ENCODE assay signal across 17 cellular contexts in genomic region chr20:33532753-33533459, GRCh38. TPM values are rescaled to one million over a fixed set of nuclear protein-coding genes. Genes with fewer than 3 reads are reported as not detected.
DNase-seq lines count a peak whose midpoint lies in the region; ATAC-seq and TF ChIP-seq lines count a peak whose summit lies in the region.
"Had no signal": no experiment of that assay in that cellular context is flagged by ENCODE, and none has a peak within 500 bp of the region (broad histone marks: within the 10 kb centered on the region; RNA-seq: fewer than 3 reads in every experiment).

No MANE protein-coding gene starts in this region.

- CTCF ChIA-PET in CD8-positive, alpha-beta memory T cell (lab: Charles Lee) = interaction anchor here (1.2 kb wide), 1 partner anchor 12 kb away, joined by 3 read pairs; no protein-coding TSS in a partner anchor

- H3K27me3 ChIP-seq in Karpas-422 (ENCODE audit: low read length) (no peaks in the 10 kb centered on the region), WERI-Rb-1 (ENCODE audit: insufficient read depth, low read depth, severe bottlenecking) (no peaks in the 10 kb centered on the region)
- no peaks in the 10 kb centered on the region for H3K27me3 ChIP-seq in CD8-positive, alpha-beta memory T cell (ENCODE audit: insufficient read depth, low read length, poor library complexity, severe bottlenecking)

- peaks cover 0 to 9% (median 6%) of the 10 kb centered on the region in 3 donors for H3K36me3 Mint-ChIP-seq in CD8-positive, alpha-beta memory T cell

- H3K9ac ChIP-seq in Karpas-422 (ENCODE audit: low read length) = no peak overlapping the region
- H3K9ac ChIP-seq: parathyroid adenoma had no signal

- peak overlapping the region; percentile 52 for H3K27ac ChIP-seq in Karpas-422 (ENCODE audit: low read length)
- H3K27ac ChIP-seq in WERI-Rb-1 = no peak overlapping the region
- no peak overlapping the region for H3K27ac ChIP-seq in CD8-positive, alpha-beta memory T cell (ENCODE audit: low read depth, low read length)
- H3K27ac ChIP-seq: parathyroid adenoma had no signal

- peaks cover 77% of the 10 kb centered on the region for H3K79me2 ChIP-seq in Karpas-422 (ENCODE audit: low read length)

- intact Hi-C loops in mucosa of descending colon (cut with DNase I, micrococcal nuclease) = no loop called here

- H3K9me3 Mint-ChIP-seq in CD8-positive, alpha-beta memory T cell = no peaks in the 10 kb centered on the region
- H3K9me3 Mint-ChIP-seq: activated CD4-positive, alpha-beta T cell treated with anti-CD3 and anti-CD28 coated beads, Interleukin-2, amount 10 ng/mL, durations not matched to agents 24 days and 14 days; stimulated activated naive CD8-positive, alpha-beta T cell treated with anti-CD3 and anti-CD28 coated beads, Interleukin-15, Interleukin-2, amounts not matched to agents 100 ng/mL and 50 ng/mL, for 24 hours had no signal

- H3K4me1 Mint-ChIP-seq in CD8-positive, alpha-beta memory T cell = peaks cover 25 to 45% (median 37%) of the 10 kb centered on the region in 3 donors

- peaks cover 14% of the 10 kb centered on the region; the same call in 1 of the 2 replicates for H3K36me3 ChIP-seq in Karpas-422 (ENCODE audit: insufficient read depth, low read length)
- H3K36me3 ChIP-seq in mucosa of descending colon (ENCODE audit: low read depth) = no peaks in the 10 kb centered on the region
- H3K36me3 ChIP-seq in WERI-Rb-1 = peaks cover 13% of the 10 kb centered on the region
- H3K36me3 ChIP-seq in CD8-positive, alpha-beta memory T cell (ENCODE audit: insufficient read depth, low read length) = no peaks in the 10 kb centered on the region

- H3K9me2 ChIP-seq in Karpas-422 (replicated peaks; ENCODE audit: insufficient read depth, low read length) = no peaks in the 10 kb centered on the region

- no peak overlapping the region for H3K4me2 ChIP-seq in Karpas-422 (ENCODE audit: low read depth, low read length, poor library complexity, severe bottlenecking)

- H3K4me3 Mint-ChIP-seq in CD8-positive, alpha-beta memory T cell = no peak overlapping the region
- H3K4me3 Mint-ChIP-seq: activated CD4-positive, alpha-beta T cell treated with anti-CD3 and anti-CD28 coated beads, Interleukin-2, amount 10 ng/mL, durations not matched to agents 24 days and 14 days; activated naive CD8-positive, alpha-beta T cell treated with anti-CD3 and anti-CD28 coated beads for 36 hours; B cell; stimulated activated naive CD8-positive, alpha-beta T cell treated with anti-CD3 and anti-CD28 coated beads, Interleukin-15, Interleukin-2, amounts not matched to agents 100 ng/mL and 50 ng/mL, for 24 hours had no signal

- H3K9me3 ChIP-seq in Karpas-422 (ENCODE audit: low read length) (no peaks in the 10 kb centered on the region), mucosa of descending colon (no peaks in the 10 kb centered on the region), WERI-Rb-1 (ENCODE audit: severe bottlenecking) (peaks cover 7% of the 10 kb centered on the region)
- H3K9me3 ChIP-seq in CD8-positive, alpha-beta memory T cell (ENCODE audit: low read length) = no peaks in the 10 kb centered on the region

- POLR2A ChIA-PET in CD8-positive, alpha-beta memory T cell (lab: Charles Lee) = no interaction called here

- DNase-seq in AG10803 (ENCODE audit: low read depth) (peak; percentile 31), Karpas-422 (no peak), fibroblast of mammary gland (ENCODE audit: low read depth) (peak; percentile 20), mucosa of descending colon (no peak), cerebellar cortex (ENCODE audit: low spot score) (no peak), WERI-Rb-1 (no peak), amniotic stem cell (lab: John Stamatoyannopoulos, UW) (no peak)
- no peak for DNase-seq in CD8-positive, alpha-beta memory T cell
- DNase-seq: activated CD4-positive, alpha-beta T cell treated with anti-CD3 and anti-CD28 coated beads, Interleukin-2, amount 10 ng/mL, durations not matched to agents 24 days and 14 days; activated naive CD8-positive, alpha-beta T cell treated with anti-CD3 and anti-CD28 coated beads for 36 hours; activated T-cell treated with anti-CD3 and anti-CD28 coated beads, Interleukin-2, amount 50 U/mL, for 48 hours; central memory CD4-positive, alpha-beta T cell; SHP77; T-helper 9 cell had no signal

- H4K20me1 ChIP-seq in Karpas-422 (ENCODE audit: insufficient read depth, low read depth, low read length) = no peaks in the 10 kb centered on the region

- H2AFZ ChIP-seq in Karpas-422 (ENCODE audit: low read length) = no peak overlapping the region
- H2AFZ ChIP-seq: parathyroid adenoma had no signal

- ATAC-seq in mucosa of descending colon = peak; percentile 86

- H3K27me3 Mint-ChIP-seq in CD8-positive, alpha-beta memory T cell = no peaks in the 10 kb centered on the region
- H3K27me3 Mint-ChIP-seq: activated CD4-positive, alpha-beta T cell treated with anti-CD3 and anti-CD28 coated beads, Interleukin-2, amount 10 ng/mL, durations not matched to agents 24 days and 14 days; activated naive CD8-positive, alpha-beta T cell treated with anti-CD3 and anti-CD28 coated beads for 36 hours; B cell; stimulated activated naive CD8-positive, alpha-beta T cell treated with anti-CD3 and anti-CD28 coated beads, Interleukin-15, Interleukin-2, amounts not matched to agents 100 ng/mL and 50 ng/mL, for 24 hours had no signal

- TF ChIP-seq CTCF in AG10803 (conservative IDR thresholded peaks at IDR 0.05; ENCODE audit: low read length) (no peak), fibroblast of mammary gland (conservative IDR thresholded peaks at IDR 0.05; ENCODE audit: control insufficient read depth, insufficient read depth, low read depth, low read length) (no peak), mucosa of descending colon (IDR thresholded peaks at IDR 0.05) (no peak), WERI-Rb-1 (IDR thresholded peaks at IDR 0.05; ENCODE audit: low read depth, low read length) (no peak)

- H3K27ac Mint-ChIP-seq in CD8-positive, alpha-beta memory T cell = peak overlapping the region in 4 of 8 donors; percentile 27 to 42 (median 36)
- H3K27ac Mint-ChIP-seq: activated CD4-positive, alpha-beta T cell treated with anti-CD3 and anti-CD28 coated beads, Interleukin-2, amount 10 ng/mL, durations not matched to agents 24 days and 14 days; activated naive CD8-positive, alpha-beta T cell treated with anti-CD3 and anti-CD28 coated beads for 36 hours; B cell; stimulated activated naive CD8-positive, alpha-beta T cell treated with anti-CD3 and anti-CD28 coated beads, Interleukin-15, Interleukin-2, amounts not matched to agents 100 ng/mL and 50 ng/mL, for 24 hours had no signal

- no peak overlapping the region for H3K4me3 ChIP-seq in AG10803 (ENCODE audit: low read length)
- H3K4me3 ChIP-seq in Karpas-422 (ENCODE audit: low read length) = no peak overlapping the region
- no peak overlapping the region for H3K4me3 ChIP-seq in fibroblast of mammary gland (ENCODE audit: control insufficient read depth, low read depth, low read length)
- no peak overlapping the region for H3K4me3 ChIP-seq in mucosa of descending colon
- H3K4me3 ChIP-seq in WERI-Rb-1 (ENCODE audit: low read depth, low read length) = no peak overlapping the region
- H3K4me3 ChIP-seq in CD8-positive, alpha-beta memory T cell (ENCODE audit: low read length) = no peak overlapping the region

- H3K4me1 ChIP-seq in Karpas-422 (ENCODE audit: low read length) (peaks cover 22% of the 10 kb centered on the region), mucosa of descending colon (ENCODE audit: low read depth) (peaks cover 4% of the 10 kb centered on the region)
- H3K4me1 ChIP-seq in CD8-positive, alpha-beta memory T cell (ENCODE audit: insufficient read depth, low read length) = no peaks in the 10 kb centered on the region

RNA-seq across cellular contexts. Expression of gene CBFA2T2, which starts 43.0 kb away (rescaled TPM):
- total RNA-seq in Karpas-422 (2014; rRNA removed; shearing (Covaris generic); ENCODE audit: low replicate concordance) = 47.6 and 54.8 TPM in 2 replicates
- 10 to 100 TPM; 28.5 to 37.4 (median 30.3) TPM for total RNA-seq in mucosa of descending colon
- total RNA-seq in CD8-positive, alpha-beta memory T cell = 10 to 100 TPM; 10.7 to 11.9 TPM
- polyA plus RNA-seq in CD8-positive, alpha-beta memory T cell = 25.8 TPM

Comparison
In these comparisons a context has a peak if more than half of its experiments do, and no peak if none do; other contexts are left out.
1. DNase-seq: peak in AG10803 (single experiment) and fibroblast of mammary gland (single experiment); none in Karpas-422 (single experiment), mucosa of descending colon (0 of 3), cerebellar cortex (single experiment), WERI-Rb-1 (single experiment), amniotic stem cell (single experiment) and CD8-positive, alpha-beta memory T cell (0 of 5).